In the genomic region with DNA sequence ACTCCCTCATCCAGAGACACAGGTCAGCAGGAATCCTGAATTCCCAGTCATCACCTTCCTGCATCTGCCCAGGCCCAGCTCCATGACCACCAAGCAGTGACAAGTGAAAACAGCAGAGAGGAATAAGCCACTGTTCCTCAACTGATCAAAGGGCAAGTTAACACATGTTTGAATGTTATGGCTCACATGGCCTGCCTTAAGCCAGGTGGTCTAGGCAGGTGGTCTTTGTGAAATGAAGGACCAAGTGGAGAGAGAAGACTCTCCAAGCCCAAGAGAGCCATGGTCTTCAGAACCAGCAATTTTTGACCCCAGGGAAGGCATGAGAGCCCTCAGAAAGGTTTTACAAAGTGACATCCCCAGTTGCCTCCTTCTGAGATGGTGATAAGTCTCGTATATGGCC, we compare ENCODE assay signal across 1 cellular context.
TF ChIP-seq lines count a peak whose summit lies in the region.

No MANE protein-coding gene starts in this region.

TF ChIP-seq in HepG2, 621 proteins besides CTCF, POLR2A, EP300 and RAD21 (continued from another document):
- TF ChIP-seq, protein P1, sequence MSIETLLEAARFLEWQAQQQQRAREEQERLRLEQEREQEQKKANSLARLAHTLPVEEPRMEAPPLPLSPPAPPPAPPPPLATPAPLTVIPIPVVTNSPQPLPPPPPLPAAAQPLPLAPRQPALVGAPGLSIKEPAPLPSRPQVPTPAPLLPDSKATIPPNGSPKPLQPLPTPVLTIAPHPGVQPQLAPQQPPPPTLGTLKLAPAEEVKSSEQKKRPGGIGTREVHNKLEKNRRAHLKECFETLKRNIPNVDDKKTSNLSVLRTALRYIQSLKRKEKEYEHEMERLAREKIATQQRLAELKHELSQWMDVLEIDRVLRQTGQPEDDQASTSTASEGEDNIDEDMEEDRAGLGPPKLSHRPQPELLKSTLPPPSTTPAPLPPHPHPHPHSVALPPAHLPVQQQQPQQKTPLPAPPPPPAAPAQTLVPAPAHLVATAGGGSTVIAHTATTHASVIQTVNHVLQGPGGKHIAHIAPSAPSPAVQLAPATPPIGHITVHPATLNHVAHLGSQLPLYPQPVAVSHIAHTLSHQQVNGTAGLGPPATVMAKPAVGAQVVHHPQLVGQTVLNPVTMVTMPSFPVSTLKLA (IDR thresholded peaks at IDR 0.05) = peak; percentile 73
